Comparison of ENCODE assay signal across 18 cellular contexts in the genomic region with DNA sequence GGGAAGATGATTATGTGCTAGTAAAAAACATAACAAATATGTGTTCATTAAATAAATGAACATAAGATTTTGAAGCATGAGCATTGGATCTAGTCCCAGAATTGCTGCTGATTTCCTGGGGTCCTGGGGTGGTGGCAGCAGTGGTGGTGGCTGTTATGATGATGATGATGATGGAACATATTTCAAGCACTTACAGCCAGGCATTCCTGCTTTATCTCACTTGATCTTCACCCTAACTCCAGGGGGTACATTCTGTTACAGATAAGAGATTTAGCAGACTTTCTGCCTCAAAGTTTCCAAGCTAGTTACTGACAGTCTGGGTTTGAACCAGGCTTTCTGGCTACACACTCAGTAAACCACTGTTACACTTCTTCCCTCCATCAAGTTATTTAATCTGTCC. TPM values are rescaled to one million over a fixed set of nuclear protein-coding genes. Genes with fewer than 3 reads are reported as not detected.
DNase-seq lines count a peak whose midpoint lies in the region; ATAC-seq and TF ChIP-seq lines count a peak whose summit lies in the region.
"Had no signal": no experiment of that assay in that cellular context is flagged by ENCODE, and none has a peak within 500 bp of the region (broad histone marks: within the 10 kb centered on the region; RNA-seq: fewer than 3 reads in every experiment).

No MANE protein-coding gene starts in this region.

- H3K9me3 Mint-ChIP-seq in CD4-positive, alpha-beta T cell, result no peaks in the 10 kb centered on the region
- no peaks in the 10 kb centered on the region for H3K9me3 Mint-ChIP-seq in activated naive CD8-positive, alpha-beta T cell treated with anti-CD3 and anti-CD28 coated beads, Interleukin-2, amount 50 U/mL, for 24 hours
- H3K9me3 Mint-ChIP-seq in naive thymus-derived CD4-positive, alpha-beta T cell, result peaks cover 0 to 2% (median 0%) of the 10 kb centered on the region in 11 donors
- H3K9me3 Mint-ChIP-seq: activated naive CD4-positive, alpha-beta T cell treated with anti-CD3 and anti-CD28 coated beads, Interleukin-2, amount 50 U/mL, for 24 hours; IgD-negative memory B cell; neural progenitor cell had no signal

- peaks cover 52% of the 10 kb centered on the region for H3K4me1 Mint-ChIP-seq in CD4-positive, alpha-beta T cell (ENCODE audit: low read depth)
- H3K4me1 Mint-ChIP-seq in activated naive CD8-positive, alpha-beta T cell treated with anti-CD3 and anti-CD28 coated beads, Interleukin-2, amount 50 U/mL, for 24 hours, result peaks cover 48% of the 10 kb centered on the region
- H3K4me1 Mint-ChIP-seq in naive thymus-derived CD4-positive, alpha-beta T cell, result peaks cover 15 to 58% (median 50%) of the 10 kb centered on the region in 7 donors

- H3K27me3 Mint-ChIP-seq in CD4-positive, alpha-beta T cell, result no peaks in the 10 kb centered on the region
- H3K27me3 Mint-ChIP-seq in activated naive CD8-positive, alpha-beta T cell treated with anti-CD3 and anti-CD28 coated beads, Interleukin-2, amount 50 U/mL, for 24 hours, result no peaks in the 10 kb centered on the region
- H3K27me3 Mint-ChIP-seq in naive thymus-derived CD4-positive, alpha-beta T cell, result no peaks in the 10 kb centered on the region
- H3K27me3 Mint-ChIP-seq: activated naive CD4-positive, alpha-beta T cell treated with anti-CD3 and anti-CD28 coated beads, Interleukin-2, amount 50 U/mL, for 24 hours; IgD-negative memory B cell had no signal

- peak overlapping the region; percentile 31 for H3K4me3 Mint-ChIP-seq in CD4-positive, alpha-beta T cell
- no peak overlapping the region for H3K4me3 Mint-ChIP-seq in activated naive CD8-positive, alpha-beta T cell treated with anti-CD3 and anti-CD28 coated beads, Interleukin-2, amount 50 U/mL, for 24 hours
- H3K4me3 Mint-ChIP-seq in naive thymus-derived CD4-positive, alpha-beta T cell, result peak overlapping the region in 1 of 10 donors; percentile 2
- H3K4me3 Mint-ChIP-seq: activated naive CD4-positive, alpha-beta T cell treated with anti-CD3 and anti-CD28 coated beads, Interleukin-2, amount 50 U/mL, for 24 hours had no signal

- ATAC-seq in CD4-positive, alpha-beta T cell (ENCODE audit: poor library complexity), result no peak
- no peak for ATAC-seq in activated naive CD8-positive, alpha-beta T cell treated with anti-CD3 and anti-CD28 coated beads, Interleukin-2, amount 50 U/mL, for 24 hours
- ATAC-seq in naive thymus-derived CD4-positive, alpha-beta T cell, result no peak
- ATAC-seq in GM21737 (IDR thresholded peaks at IDR 0.05; ENCODE audit: unreplicated experiment), result no peak
- ATAC-seq: left lung had no signal

- peak overlapping the region; percentile 67 for H3K27ac Mint-ChIP-seq in CD4-positive, alpha-beta T cell
- H3K27ac Mint-ChIP-seq in activated naive CD8-positive, alpha-beta T cell treated with anti-CD3 and anti-CD28 coated beads, Interleukin-2, amount 50 U/mL, for 24 hours, result peak overlapping the region; percentile 77
- H3K27ac Mint-ChIP-seq in naive thymus-derived CD4-positive, alpha-beta T cell, result peak overlapping the region in 4 of 9 donors; percentile 5 to 62 (median 35)

- POLR2A ChIA-PET in CD4-positive, alpha-beta T cell (lab: Charles Lee), result interaction anchor here (1.0 kb wide), 1 partner anchor 33 kb away, joined by 4 read pairs; a partner anchor contains a TSS
- POLR2A ChIA-PET in naive thymus-derived CD4-positive, alpha-beta T cell (lab: Charles Lee), result interaction anchor here (0.6 to 2.1 kb wide), 7 partner anchors 9 to 651 kb away, joined by 3 to 5 read pairs (median 4); a partner anchor contains a TSS

- no peaks in the 10 kb centered on the region for H3K27me3 ChIP-seq in CD4-positive, alpha-beta T cell (ENCODE audit: control insufficient read depth, insufficient read depth, low read length)
- H3K27me3 ChIP-seq in naive thymus-derived CD4-positive, alpha-beta T cell (ENCODE audit: control insufficient read depth in 2 of 2, insufficient read depth in 2 of 2, low read length in 2 of 2), result no peaks in the 10 kb centered on the region
- H3K27me3 ChIP-seq: colonic mucosa, left lung, neural progenitor cell, sigmoid colon had no signal

- intact Hi-C loops in CD4-positive, alpha-beta T cell (cut with DNase I, micrococcal nuclease), result no loop called here
- intact Hi-C loops in naive thymus-derived CD4-positive, alpha-beta T cell (cut with micrococcal nuclease), result no loop called here

- no peak overlapping the region for H3K4me3 ChIP-seq in naive thymus-derived CD4-positive, alpha-beta T cell (ENCODE audit: low read length)
- H3K4me3 ChIP-seq: colonic mucosa, left lung, neural progenitor cell, sigmoid colon had no signal

- CTCF ChIA-PET in CD4-positive, alpha-beta T cell (lab: Charles Lee), result no interaction called here
- CTCF ChIA-PET in naive thymus-derived CD4-positive, alpha-beta T cell (lab: Charles Lee), result interaction anchor here (0.6 kb wide), 1 partner anchor 1681 kb away, joined by 3 read pairs; no protein-coding TSS in a partner anchor

- no peak for TF ChIP-seq CTCF in CD4-positive, alpha-beta T cell (IDR thresholded peaks at IDR 0.05)
- no peak for TF ChIP-seq CTCF in GM13976 (IDR thresholded peaks at IDR 0.05; ENCODE audit: borderline replicate concordance, control extremely low read depth, extremely low read depth, insufficient read depth, missing control alignments)

- peaks cover 14% of the 10 kb centered on the region in 2 donors for H3K4me1 ChIP-seq in naive thymus-derived CD4-positive, alpha-beta T cell (ENCODE audit: control insufficient read depth in 2 of 2, insufficient read depth in 2 of 2, low read length in 2 of 2)

- H3K9me3 ChIP-seq in CD4-positive, alpha-beta T cell (ENCODE audit: control insufficient read depth, low read length), result no peaks in the 10 kb centered on the region
- peaks cover 0 to 3% (median 0%) of the 10 kb centered on the region in 3 experiments for H3K9me3 ChIP-seq in naive thymus-derived CD4-positive, alpha-beta T cell (ENCODE audit: control insufficient read depth in 2 of 3, low read length in 3 of 3)
- H3K9me3 ChIP-seq: colonic mucosa, left lung, sigmoid colon had no signal

- no peak for DNase-seq in CD4-positive, alpha-beta T cell
- DNase-seq in LoVo (ENCODE audit: low spot score) (peak; percentile 14), GM13976 (ENCODE audit: low spot score) (no peak), NCI-H1694 treated with DMSO at 0.1 percent for 48 hours (lab: John Stamatoyannopoulos, UW) (no peak)
- DNase-seq in activated naive CD8-positive, alpha-beta T cell treated with anti-CD3 and anti-CD28 coated beads, Interleukin-2, amount 50 U/mL, for 24 hours, result no peak
- no peak for DNase-seq in naive thymus-derived CD4-positive, alpha-beta T cell
- DNase-seq in stimulated activated naive CD4-positive, alpha-beta T cell (lab: John Stamatoyannopoulos, UW), result no peak
- DNase-seq: colonic mucosa, GOT3, hypothalamus, left lung, NCI-H146, NCI-H69, sigmoid colon had no signal

- in situ Hi-C loops in GM13976 (cut with MboI; ENCODE audit: low sequenced_read_pairs, unreplicated experiment), result no loop called here

- H3K36me3 ChIP-seq in naive thymus-derived CD4-positive, alpha-beta T cell (ENCODE audit: control insufficient read depth in 2 of 3, insufficient read depth in 3 of 3, low read length in 3 of 3), result peaks cover 14 to 63% (median 22%) of the 10 kb centered on the region in 3 experiments
- H3K36me3 ChIP-seq: colonic mucosa had no signal

- H3K36me3 Mint-ChIP-seq in CD4-positive, alpha-beta T cell (ENCODE audit: low read depth), result peaks cover 66% of the 10 kb centered on the region
- H3K36me3 Mint-ChIP-seq in activated naive CD8-positive, alpha-beta T cell treated with anti-CD3 and anti-CD28 coated beads, Interleukin-2, amount 50 U/mL, for 24 hours (ENCODE audit: low read depth), result peaks cover 43% of the 10 kb centered on the region
- peaks cover 0 to 31% (median 18%) of the 10 kb centered on the region in 5 donors for H3K36me3 Mint-ChIP-seq in naive thymus-derived CD4-positive, alpha-beta T cell

- H3K27ac ChIP-seq in CD4-positive, alpha-beta T cell (ENCODE audit: low read depth, low read length), result no peak overlapping the region
- peak overlapping the region; percentile 6 for H3K27ac ChIP-seq in naive thymus-derived CD4-positive, alpha-beta T cell (ENCODE audit: low read depth, low read length)
- H3K27ac ChIP-seq: colonic mucosa had no signal

RNA-seq across cellular contexts. Expression of a gene that starts 5.2 kb away (rescaled TPM):
- total RNA-seq in CD4-positive, alpha-beta T cell, result 100 to 1,000 TPM; 101 to 106 TPM
- 10 to 100 TPM; 70.7 to 80.3 (median 77.8) TPM for total RNA-seq in naive thymus-derived CD4-positive, alpha-beta T cell
- polyA plus RNA-seq in naive thymus-derived CD4-positive, alpha-beta T cell, result 100 to 1,000 TPM in 1 of 2 donors, 10 to 100 TPM in 1; 82.1 to 123 TPM

RNA-seq across cellular contexts. Expression of a gene that starts 5.6 kb away (rescaled TPM):
- total RNA-seq in CD4-positive, alpha-beta T cell, result 1,000 to 10,000 TPM; 2,261 to 2,296 TPM
- total RNA-seq in naive thymus-derived CD4-positive, alpha-beta T cell, result 1,000 to 10,000 TPM; 1,535 to 3,042 (median 2,772) TPM
- 1,000 to 10,000 TPM; 4,222 to 6,094 TPM for polyA plus RNA-seq in naive thymus-derived CD4-positive, alpha-beta T cell

RNA-seq across cellular contexts. Expression of a gene that starts 6.9 kb away (rescaled TPM):
- 1 to 10 TPM; 5.2 to 6.6 TPM for total RNA-seq in CD4-positive, alpha-beta T cell
- total RNA-seq in naive thymus-derived CD4-positive, alpha-beta T cell, result 10 to 100 TPM in 3 of 5 experiments, 1 to 10 TPM in 2; 7.1 to 20.8 (median 14.6) TPM
- 10 to 100 TPM; 10.6 to 13.1 TPM for polyA plus RNA-seq in naive thymus-derived CD4-positive, alpha-beta T cell

RNA-seq across cellular contexts. Expression of a gene that starts 25.8 kb away (rescaled TPM):
- total RNA-seq in CD4-positive, alpha-beta T cell, result 100 to 1,000 TPM; 121 to 122 TPM
- 100 to 1,000 TPM in 4 of 5 experiments, 10 to 100 TPM in 1; 53.5 to 136 (median 109) TPM for total RNA-seq in naive thymus-derived CD4-positive, alpha-beta T cell
- 10 to 100 TPM in 1 of 2 donors, 1 to 10 TPM in 1; 8.4 to 13.5 TPM for polyA plus RNA-seq in naive thymus-derived CD4-positive, alpha-beta T cell

RNA-seq across cellular contexts. Expression of a gene that starts 33.3 kb away (rescaled TPM):
- 10 to 100 TPM; 76.5 to 81.4 TPM for total RNA-seq in CD4-positive, alpha-beta T cell
- total RNA-seq in naive thymus-derived CD4-positive, alpha-beta T cell, result 100 to 1,000 TPM in 3 of 5 experiments, 10 to 100 TPM in 2; 77.8 to 198 (median 110) TPM
- 10 to 100 TPM; 11.3 to 18.3 TPM for polyA plus RNA-seq in naive thymus-derived CD4-positive, alpha-beta T cell
